Comparison of ENCODE assay signal across 19 cellular contexts in the genomic region with DNA sequence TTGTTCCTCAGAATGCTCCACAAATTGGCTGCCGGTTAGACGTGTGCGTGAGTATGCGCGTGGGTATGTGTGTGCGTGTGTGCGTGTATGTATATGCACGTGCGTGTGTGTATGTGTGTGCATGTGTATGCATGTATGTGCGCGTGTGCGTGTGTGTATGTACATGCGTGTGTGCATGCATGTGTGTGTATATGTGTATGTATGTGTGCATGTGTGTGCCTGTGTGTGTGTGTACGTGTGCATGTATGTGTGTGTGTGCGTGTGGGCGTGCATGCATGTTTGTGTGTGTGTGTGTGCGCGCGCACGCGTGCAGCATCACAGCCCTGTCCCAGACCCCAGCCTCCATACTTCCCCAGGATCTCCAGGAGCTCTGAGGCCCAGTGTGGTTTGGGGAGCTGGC.
A peak's percentile ranks its signal among the peaks of the same experiment; 100 is the strongest.
DNase-seq lines count a peak whose midpoint lies in the region; ATAC-seq, FAIRE-seq and TF ChIP-seq lines count a peak whose summit lies in the region.
"Had no signal": no experiment of that assay in that cellular context is flagged by ENCODE, and none has a peak within 500 bp of the region (broad histone marks: within the 10 kb centered on the region; RNA-seq: fewer than 3 reads in every experiment).

No MANE protein-coding gene starts in this region.

- ATAC-seq in K562 (no peak), gastroesophageal sphincter (no peak), GM18505 (IDR thresholded peaks at IDR 0.05; ENCODE audit: unreplicated experiment) (no peak)
- ATAC-seq: GM23338, HCT116, SK-N-SH treated with all-trans-retinoic acid at 6 μM for 48 hours had no signal

- H3K27ac ChIP-seq in K562 (ENCODE audit: extremely low read depth, low read depth, low read length) (no peak overlapping the region), gastroesophageal sphincter (no peak overlapping the region)

- peaks cover 0 to 27% of the 10 kb centered on the region in 2 experiments; a peak in 2 of 5 replicates for H3K4me1 ChIP-seq in K562 (replicated peaks in 1 of 2; ENCODE audit: control insufficient read depth in 2 of 2, insufficient read depth in 2 of 2, low read length in 2 of 2)
- no peaks in the 10 kb centered on the region for H3K4me1 ChIP-seq in gastroesophageal sphincter

- no peak for TF ChIP-seq RAD21 in K562 (CRISPR knock-in tag; conservative IDR thresholded peaks at IDR 0.05 in 1 of 2, IDR thresholded peaks at IDR 0.05 in 1 of 2)

- POLR2A ChIA-PET in K562 (lab: Yijun Ruan, JAX), result no interaction called here

- intact Hi-C loops in K562 (cut with micrococcal nuclease), result no loop called here

- in situ Hi-C loops in K562 (cut with MboI), result no loop called here

- H3K4me3 ChIP-seq in K562 (no peak overlapping the region), gastroesophageal sphincter (no peak overlapping the region)
- H3K4me3 ChIP-seq: GM23338 had no signal

- H3K27ac Mint-ChIP-seq in mesothelial cell of epicardium (peak overlapping the region; percentile 91), progenitor cell of endocrine pancreas (peak overlapping the region; percentile 33)
- H3K27ac Mint-ChIP-seq: GM23338 had no signal

- no peaks in the 10 kb centered on the region for H3K9me1 ChIP-seq in K562 (ENCODE audit: control insufficient read depth, insufficient read depth, low read length)

- H3K79me2 ChIP-seq in K562 (ENCODE audit: control insufficient read depth, insufficient read depth, low read length), result no peaks in the 10 kb centered on the region

- no peak for DNase-seq in GM12892 (ENCODE audit: insufficient read length)
- DNase-seq in K562 (ENCODE audit: extremely low read depth in 1 of 4, low spot score in 3 of 4), result no peak
- no peak for DNase-seq in mesothelial cell of epicardium (ENCODE audit: low spot score in 2 of 2, unreplicated experiment in 2 of 2)
- no peak for DNase-seq in progenitor cell of endocrine pancreas (ENCODE audit: low spot score, unreplicated experiment)
- no peak for DNase-seq in A172 (ENCODE audit: low spot score)
- DNase-seq: ACHN, NCI-H1417, NCI-H187, NCI-H2227 treated with DMSO at 0.1 percent for 48 hours, NCI-H510A treated with DMSO at 0.1 percent for 48 hours, NCI-H82, OCI-M1, SIG-M5 had no signal

- peaks cover 4 to 33% of the 10 kb centered on the region in 2 experiments; a peak in 3 of 5 replicates for H3K27me3 ChIP-seq in K562 (ENCODE audit: control insufficient read depth in 2 of 2, insufficient read depth in 2 of 2, low read length in 2 of 2)
- H3K27me3 ChIP-seq in gastroesophageal sphincter, result no peaks in the 10 kb centered on the region

- H3K9me3 ChIP-seq in K562 (replicated peaks; ENCODE audit: control insufficient read depth, insufficient read depth, low read depth, low read length) (no peaks in the 10 kb centered on the region), gastroesophageal sphincter (peaks cover 0 to under 1% (median 0%) of the 10 kb centered on the region in 3 donors)

- peak; percentile 30 for FAIRE-seq in GM12892 (lab: Jason Lieb, UNC)
- no peak for FAIRE-seq in K562 (lab: Jason Lieb, UNC)
- FAIRE-seq: GM18507 had no signal

- H3K36me3 Mint-ChIP-seq in mesothelial cell of epicardium (no peaks in the 10 kb centered on the region), progenitor cell of endocrine pancreas (ENCODE audit: insufficient read depth) (no peaks in the 10 kb centered on the region)

- no peak overlapping the region for H3K4me2 ChIP-seq in K562 (ENCODE audit: insufficient read depth, low read length)
- H3K4me2 ChIP-seq: GM23338 had no signal

- CTCF ChIA-PET in K562 (lab: Yijun Ruan, JAX; ENCODE audit: low intra/inter-chr PET ratio), result no interaction called here

- H3K9ac ChIP-seq in K562 (ENCODE audit: insufficient read depth in 1 of 2, low read depth in 2 of 2, low read length in 2 of 2), result peak overlapping the region in 1 of 2 experiments; percentile 35; a peak in 1 of 4 replicates

- no peak for TF ChIP-seq POLR2A in GM12892 (IDR thresholded peaks at IDR 0.05; ENCODE audit: low read depth, low read length)
- TF ChIP-seq POLR2A in K562 (conservative IDR thresholded peaks at IDR 0.05), result no peak
- TF ChIP-seq POLR2A in gastroesophageal sphincter (IDR thresholded peaks at IDR 0.05), result no peak
- no peak for TF ChIP-seq POLR2A in GM18505 (IDR thresholded peaks at IDR 0.05; ENCODE audit: borderline replicate concordance, extremely low read depth, insufficient read depth, insufficient read length)

- H3K4me1 Mint-ChIP-seq in mesothelial cell of epicardium (peaks cover 34% of the 10 kb centered on the region), progenitor cell of endocrine pancreas (ENCODE audit: low read depth) (peaks cover 7% of the 10 kb centered on the region)

- TF ChIP-seq CTCF in K562 (IDR thresholded peaks at IDR 0.05 in 2 of 3, conservative IDR thresholded peaks at IDR 0.05 in 1 of 3; ENCODE audit: insufficient read depth in 2 of 3, low read depth in 1 of 3, low read length in 3 of 3), result no peak
- no peak for TF ChIP-seq CTCF in mesothelial cell of epicardium (IDR thresholded peaks at IDR 0.05; ENCODE audit: unreplicated experiment)
- no peak for TF ChIP-seq CTCF in progenitor cell of endocrine pancreas (IDR thresholded peaks at IDR 0.05; ENCODE audit: unreplicated experiment)
- no peak for TF ChIP-seq CTCF in gastroesophageal sphincter (IDR thresholded peaks at IDR 0.05)

- H3K36me3 ChIP-seq in K562 (ENCODE audit: control insufficient read depth, insufficient read depth, low read length) (no peaks in the 10 kb centered on the region), gastroesophageal sphincter (no peaks in the 10 kb centered on the region)

- H3K4me3 Mint-ChIP-seq in mesothelial cell of epicardium, result no peak overlapping the region
- no peak overlapping the region for H3K4me3 Mint-ChIP-seq in progenitor cell of endocrine pancreas (ENCODE audit: low read depth)

- H4K20me1 ChIP-seq in K562 (replicated peaks; ENCODE audit: control insufficient read depth, insufficient read depth, low read length), result no peaks in the 10 kb centered on the region

- H3K27me3 Mint-ChIP-seq in mesothelial cell of epicardium (ENCODE audit: low read depth) (no peaks in the 10 kb centered on the region), progenitor cell of endocrine pancreas (no peaks in the 10 kb centered on the region)

- no peak overlapping the region for H2AFZ ChIP-seq in K562 (ENCODE audit: low read depth, low read length)
- H2AFZ ChIP-seq: GM23338 had no signal

- BruUV-seq in K562 (replicated peaks; lab: Mats Ljungman, UMichigan), result no TSS peak

- TF ChIP-seq EP300 in K562 (IDR thresholded peaks at IDR 0.05; ENCODE audit: low read length) (no peak), gastroesophageal sphincter (IDR thresholded peaks at IDR 0.05) (no peak)

- WGBS in K562 (ENCODE audit: insufficient coverage, low coverage, missing lambda C conversion rate), result 76% methylated on average over 20 of the region's 21 CpGs
- WGBS in gastroesophageal sphincter (ENCODE audit: low coverage in 1 of 2), 2 donors, result 88 to 94% methylated on average over 20 to 21 of the region's 21 CpGs

- H3K9me3 Mint-ChIP-seq in mesothelial cell of epicardium (no peaks in the 10 kb centered on the region), progenitor cell of endocrine pancreas (ENCODE audit: low read depth) (no peaks in the 10 kb centered on the region)

TF ChIP-seq in K562, 482 proteins besides CTCF, POLR2A, EP300 and RAD21:
- TF ChIP-seq TCF3 (CRISPR knock-in tag; IDR thresholded peaks at IDR 0.05), result no peak
- TF ChIP-seq ARNT (IDR thresholded peaks at IDR 0.05), result no peak
- TF ChIP-seq, protein P1, sequence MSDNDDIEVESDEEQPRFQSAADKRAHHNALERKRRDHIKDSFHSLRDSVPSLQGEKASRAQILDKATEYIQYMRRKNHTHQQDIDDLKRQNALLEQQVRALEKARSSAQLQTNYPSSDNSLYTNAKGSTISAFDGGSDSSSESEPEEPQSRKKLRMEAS (CRISPR knock-in tag; IDR thresholded peaks at IDR 0.05), result peak; percentile 21; the same call in 1 of the 2 replicates
- TF ChIP-seq PHF20 (IDR thresholded peaks at IDR 0.05; ENCODE audit: partially characterized antibody), result peak; percentile 67
- TF ChIP-seq ZBTB2 (IDR thresholded peaks at IDR 0.05), result no peak
- peak in 1 of 2 experiments; percentile 64; a peak in 1 of 4 replicates for TF ChIP-seq KDM1A (IDR thresholded peaks at IDR 0.05)
- no peak for TF ChIP-seq ZNF408 (CRISPR knock-in tag; IDR thresholded peaks at IDR 0.05; ENCODE audit: low read depth)
- TF ChIP-seq YY1 (IDR thresholded peaks at IDR 0.05; ENCODE audit: borderline replicate concordance in 1 of 3, control insufficient read depth in 1 of 3, extremely low read depth in 1 of 3, insufficient read depth in 3 of 3, insufficient read length in 1 of 3, insufficient replicate concordance in 2 of 3, low read depth in 1 of 3, low read length in 2 of 3), result no peak
- 0 out of 2 replicates have a peak, but pooled peaks have one; percentile 10 for TF ChIP-seq EGR1 (conservative IDR thresholded peaks at IDR 0.05)
- no peak for TF ChIP-seq ZNF79 (CRISPR knock-in tag; IDR thresholded peaks at IDR 0.05; ENCODE audit: low read depth)
